Comparison of ENCODE assay signal across 29 cellular contexts in genomic region chr7:71251706-71252105, GRCh38.
"Had no signal": no experiment of that assay in that cellular context is flagged by ENCODE, and none has a peak within 500 bp of the region (broad histone marks: within the 10 kb centered on the region; RNA-seq: fewer than 3 reads in every experiment).

No MANE protein-coding gene starts in this region.

- ATAC-seq: activated T-cell treated with anti-CD3 and anti-CD28 coated beads, Interleukin-2, amount 50 U/mL, for 4 hours; activated T-helper 17 cell treated with anti-CD3 and anti-CD28 coated beads, Interleukin-2, amount 50 U/mL, for 72 hours; gastroesophageal sphincter; heart right ventricle; WTC11 had no signal

- H3K4me3 ChIP-seq: esophagus squamous epithelium, gastroesophageal sphincter, heart right ventricle had no signal

- H3K4me3 Mint-ChIP-seq: activated CD4-positive, alpha-beta memory T cell treated with anti-CD3 and anti-CD28 coated beads, Interleukin-2, amount 10 ng/mL, durations not matched to agents 7 days and 5 days; activated CD4-positive, alpha-beta T cell treated with anti-CD3 and anti-CD28 coated beads, Interleukin-2, amount 10 ng/mL, durations not matched to agents 7 days and 5 days; activated naive CD8-positive, alpha-beta T cell; activated T-cell treated with anti-CD3 and anti-CD28 coated beads, Interleukin-2, amount 50 U/mL, for 4 hours; activated T-helper 17 cell treated with anti-CD3 and anti-CD28 coated beads, Interleukin-2, amount 50 U/mL, for 72 hours; WTC11 had no signal

- H3K4me1 ChIP-seq: esophagus squamous epithelium, gastroesophageal sphincter, heart right ventricle had no signal

- FAIRE-seq: astrocyte, colon, endometrium, endothelial cell of umbilical vein had no signal

- H3K27ac ChIP-seq: brain microvascular endothelial cell, epithelial cell of prostate, esophagus squamous epithelium, gastroesophageal sphincter, heart right ventricle had no signal

- H3K27me3 ChIP-seq: brain microvascular endothelial cell, esophagus squamous epithelium, gastroesophageal sphincter, heart right ventricle had no signal

- H3K9me3 ChIP-seq: esophagus squamous epithelium, gastroesophageal sphincter had no signal

- H3K36me3 ChIP-seq: brain microvascular endothelial cell, esophagus squamous epithelium, gastroesophageal sphincter, heart right ventricle had no signal

- H3K36me3 Mint-ChIP-seq: activated naive CD8-positive, alpha-beta T cell had no signal

- H3K27me3 Mint-ChIP-seq: activated CD4-positive, alpha-beta memory T cell treated with anti-CD3 and anti-CD28 coated beads, Interleukin-2, amount 10 ng/mL, durations not matched to agents 7 days and 5 days; activated CD4-positive, alpha-beta T cell treated with anti-CD3 and anti-CD28 coated beads, Interleukin-2, amount 10 ng/mL, durations not matched to agents 7 days and 5 days; activated naive CD8-positive, alpha-beta T cell; activated T-helper 17 cell treated with anti-CD3 and anti-CD28 coated beads, Interleukin-2, amount 50 U/mL, for 72 hours had no signal

- H3K4me1 Mint-ChIP-seq: activated CD4-positive, alpha-beta memory T cell treated with anti-CD3 and anti-CD28 coated beads, Interleukin-2, amount 10 ng/mL, durations not matched to agents 7 days and 5 days; activated CD4-positive, alpha-beta T cell treated with anti-CD3 and anti-CD28 coated beads, Interleukin-2, amount 10 ng/mL, durations not matched to agents 7 days and 5 days; activated T-helper 17 cell treated with anti-CD3 and anti-CD28 coated beads, Interleukin-2, amount 50 U/mL, for 72 hours had no signal

- H3K27ac Mint-ChIP-seq: activated CD4-positive, alpha-beta memory T cell treated with anti-CD3 and anti-CD28 coated beads, Interleukin-2, amount 10 ng/mL, durations not matched to agents 7 days and 5 days; activated CD4-positive, alpha-beta T cell treated with anti-CD3 and anti-CD28 coated beads, Interleukin-2, amount 10 ng/mL, durations not matched to agents 7 days and 5 days; activated naive CD8-positive, alpha-beta T cell; activated T-helper 17 cell treated with anti-CD3 and anti-CD28 coated beads, Interleukin-2, amount 50 U/mL, for 72 hours; WTC11 had no signal

- DNase-seq: activated CD4-positive, alpha-beta memory T cell treated with anti-CD3 and anti-CD28 coated beads, Interleukin-2, amount 10 ng/mL, durations not matched to agents 7 days and 5 days; activated CD4-positive, alpha-beta T cell treated with anti-CD3 and anti-CD28 coated beads for 1 hour; activated CD4-positive, alpha-beta T cell treated with anti-CD3 and anti-CD28 coated beads for 4 hours; activated CD4-positive, alpha-beta T cell treated with anti-CD3 and anti-CD28 coated beads, Interleukin-2, amount 10 ng/mL, durations not matched to agents 7 days and 5 days; activated CD4-positive, alpha-beta T cell treated with anti-CD3 and anti-CD28 coated beads, Interleukin-2, amount 50 U/mL, for 4 hours; activated CD8-positive, alpha-beta memory T cell treated with anti-CD3 and anti-CD28 coated beads for 24 hours; activated effector memory CD4-positive, alpha-beta T cell treated with Interleukin-2 at 50 U/mL for 16 hours; activated gamma-delta T cell treated with Interleukin-2 at 50 U/mL for 16 hours; activated naive CD4-positive, alpha-beta T cell treated with anti-CD3 and anti-CD28 coated beads, Interleukin-2, amount 50 U/mL, for 16 hours; activated naive CD4-positive, alpha-beta T cell treated with Interleukin-2 at 50 U/mL for 16 hours; activated T-cell treated with anti-CD3 and anti-CD28 coated beads, Interleukin-2, amount 50 U/mL, for 4 hours; amniotic stem cell; anterior cingulate cortex; brain microvascular endothelial cell; caudate nucleus; effector CD8-positive, alpha-beta T cell; esophagus squamous epithelium; foreskin melanocyte; heart right ventricle; T-helper 2 cell had no signal
